ENCODE assay signal across 8 cellular contexts in genomic region chr1:26111530-26112406, GRCh38. TPM values are rescaled to one million over a fixed set of nuclear protein-coding genes. Genes with fewer than 3 reads are reported as not detected.
A peak's percentile ranks its signal among the peaks of the same experiment; 100 is the strongest.
DNase-seq lines count a peak whose midpoint lies in the region; ATAC-seq, FAIRE-seq and TF ChIP-seq lines count a peak whose summit lies in the region.

TSS of gene PDIK1L (plus strand) at chr1:26111824. CDS start at chr1:26114309, 2,485 bp downstream.

- peaks cover 31% of the 10 kb centered on the region for H3K4me1 ChIP-seq in Loucy (ENCODE audit: insufficient read depth, low read length, poor library complexity, severe bottlenecking)
- peaks cover 15% of the 10 kb centered on the region for H3K4me1 ChIP-seq in RWPE2 (ENCODE audit: insufficient read depth, poor library complexity, severe bottlenecking)

- peaks cover 12% of the 10 kb centered on the region for H3K4me1 Mint-ChIP-seq in activated T-helper 17 cell treated with anti-CD3 and anti-CD28 coated beads, Interleukin-2, amount 50 U/mL, for 72 hours
- peaks cover 14 to 17% of the 10 kb centered on the region in 2 donors for H3K4me1 Mint-ChIP-seq in natural killer cell treated with Interleukin-12 subunit alpha and Interleukin-12 subunit beta and Interleukin-15 and Interleukin-18, amount 100 ng/mL, for 72 hours (ENCODE audit: low read depth in 2 of 2)

- DNase-seq in Daoy (ENCODE audit: low read depth) (peak; percentile 97), H54 (ENCODE audit: insufficient read length, low spot score) (peak; percentile 74), RWPE2 (ENCODE audit: low spot score) (peak; percentile 92), fibroblast of mammary gland (ENCODE audit: low read depth) (peak; percentile 94)
- peak; percentile 95 for DNase-seq in natural killer cell treated with Interleukin-12 subunit alpha and Interleukin-12 subunit beta and Interleukin-15 and Interleukin-18, amount 100 ng/mL, for 72 hours (ENCODE audit: low spot score)
- peak; percentile 89 to 95 (median 91) for DNase-seq in stimulated activated naive CD4-positive, alpha-beta T cell (lab: John Stamatoyannopoulos, UW)

- H3K9me2 ChIP-seq in Loucy (replicated peaks; ENCODE audit: low read depth, low read length), result no peaks in the 10 kb centered on the region

- peak within 1 kb of the TSS; percentile 99 for H3K4me2 ChIP-seq in Loucy (ENCODE audit: low read depth, low read length, poor library complexity, severe bottlenecking)

- H3K79me2 ChIP-seq in Loucy (ENCODE audit: insufficient read depth, low read length), result peaks cover 62% of the 10 kb centered on the region

- H3F3A ChIP-seq in Loucy (ENCODE audit: low read depth), result no peaks in the 10 kb centered on the region

- H3K4me3 Mint-ChIP-seq in activated T-helper 17 cell treated with anti-CD3 and anti-CD28 coated beads, Interleukin-2, amount 50 U/mL, for 72 hours, result peak within 1 kb of the TSS; percentile 91
- peak within 1 kb of the TSS; percentile 86 for H3K4me3 Mint-ChIP-seq in natural killer cell treated with Interleukin-12 subunit alpha and Interleukin-12 subunit beta and Interleukin-15 and Interleukin-18, amount 100 ng/mL, for 72 hours

- no peaks in the 10 kb centered on the region for H3K9me3 Mint-ChIP-seq in activated T-helper 17 cell treated with anti-CD3 and anti-CD28 coated beads, Interleukin-2, amount 50 U/mL, for 72 hours
- H3K9me3 Mint-ChIP-seq in natural killer cell treated with Interleukin-12 subunit alpha and Interleukin-12 subunit beta and Interleukin-15 and Interleukin-18, amount 100 ng/mL, for 72 hours, result no peaks in the 10 kb centered on the region

- peak within 1 kb of the TSS; percentile 89 for H3K9ac ChIP-seq in Loucy (ENCODE audit: low read depth, low read length, poor library complexity, severe bottlenecking)

- H3K36me3 Mint-ChIP-seq in activated T-helper 17 cell treated with anti-CD3 and anti-CD28 coated beads, Interleukin-2, amount 50 U/mL, for 72 hours (ENCODE audit: low read depth), result peaks cover 29% of the 10 kb centered on the region
- H3K36me3 Mint-ChIP-seq in natural killer cell treated with Interleukin-12 subunit alpha and Interleukin-12 subunit beta and Interleukin-15 and Interleukin-18, amount 100 ng/mL, for 72 hours, result peaks cover 6% of the 10 kb centered on the region

- FAIRE-seq in H54 (lab: Jason Lieb, UNC), result no peak

- H4K20me1 ChIP-seq in Loucy (ENCODE audit: insufficient read depth, low read length, poor library complexity, severe bottlenecking), result peaks cover 9% of the 10 kb centered on the region

- TF ChIP-seq CTCF in Loucy (conservative IDR thresholded peaks at IDR 0.05; ENCODE audit: low read length) (no peak), RWPE2 (IDR thresholded peaks at IDR 0.05; ENCODE audit: poor library complexity, severe bottlenecking) (no peak), fibroblast of mammary gland (conservative IDR thresholded peaks at IDR 0.05; ENCODE audit: control insufficient read depth, insufficient read depth, low read depth, low read length) (no peak)

- peak; percentile 40 for TF ChIP-seq POLR2A in H54 (IDR thresholded peaks at IDR 0.05; ENCODE audit: low read depth, low read length)

- peak within 1 kb of the TSS; percentile 65 for H3K27ac ChIP-seq in RWPE2 (ENCODE audit: poor library complexity, severe bottlenecking)

- no peaks in the 10 kb centered on the region for H3K27me3 ChIP-seq in Loucy (ENCODE audit: insufficient read depth, low read length, poor library complexity, severe bottlenecking)
- no peaks in the 10 kb centered on the region for H3K27me3 ChIP-seq in RWPE2 (ENCODE audit: insufficient read depth, poor library complexity, severe bottlenecking)

- H3K9me3 ChIP-seq in Loucy (ENCODE audit: insufficient read depth, low read depth, low read length), result no peaks in the 10 kb centered on the region
- H3K9me3 ChIP-seq in RWPE2 (ENCODE audit: severe bottlenecking), result no peaks in the 10 kb centered on the region

- H3K4me3 ChIP-seq in Loucy (ENCODE audit: low read length, poor library complexity, severe bottlenecking) (peak within 1 kb of the TSS; percentile 85), RWPE2 (ENCODE audit: severe bottlenecking) (peak within 1 kb of the TSS; percentile 92), fibroblast of mammary gland (ENCODE audit: control insufficient read depth, low read depth, low read length) (peak within 1 kb of the TSS; percentile 93)

- no peaks in the 10 kb centered on the region for H3K27me3 Mint-ChIP-seq in activated T-helper 17 cell treated with anti-CD3 and anti-CD28 coated beads, Interleukin-2, amount 50 U/mL, for 72 hours
- H3K27me3 Mint-ChIP-seq in natural killer cell treated with Interleukin-12 subunit alpha and Interleukin-12 subunit beta and Interleukin-15 and Interleukin-18, amount 100 ng/mL, for 72 hours, result no peaks in the 10 kb centered on the region

- H2AFZ ChIP-seq in Loucy (ENCODE audit: low read length), result peak within 1 kb of the TSS; percentile 84

- peak within 1 kb of the TSS; percentile 92 for H3K27ac Mint-ChIP-seq in activated T-helper 17 cell treated with anti-CD3 and anti-CD28 coated beads, Interleukin-2, amount 50 U/mL, for 72 hours
- H3K27ac Mint-ChIP-seq in natural killer cell treated with Interleukin-12 subunit alpha and Interleukin-12 subunit beta and Interleukin-15 and Interleukin-18, amount 100 ng/mL, for 72 hours, result peak within 1 kb of the TSS; percentile 50 to 88

- H3K36me3 ChIP-seq in Loucy (ENCODE audit: insufficient read depth, low read length) (peaks cover 13% of the 10 kb centered on the region; the same call in 1 of the 2 replicates), RWPE2 (ENCODE audit: low read depth) (peaks cover 18% of the 10 kb centered on the region)

- peak; percentile 84 for ATAC-seq in RWPE2 (ENCODE audit: low read depth)
- peak; percentile 84 for ATAC-seq in activated T-helper 17 cell treated with anti-CD3 and anti-CD28 coated beads, Interleukin-2, amount 50 U/mL, for 72 hours (replicated peaks)
- peak; percentile 94 for ATAC-seq in natural killer cell treated with Interleukin-12 subunit alpha and Interleukin-12 subunit beta and Interleukin-15 and Interleukin-18, amount 100 ng/mL, for 72 hours

RNA-seq across cellular contexts. Expression of gene PDIK1L, which starts in this region (rescaled TPM):
- total RNA-seq in Daoy (2014; rRNA removed; shearing (Covaris generic)), result 9.4 and 12.2 TPM in 2 replicates
- 10 to 100 TPM; 11.2 to 12.3 TPM for total RNA-seq in activated T-helper 17 cell treated with anti-CD3 and anti-CD28 coated beads, Interleukin-2, amount 50 U/mL, for 72 hours
- 1 to 10 TPM; 8.8 to 9.0 TPM for total RNA-seq in natural killer cell treated with Interleukin-12 subunit alpha and Interleukin-12 subunit beta and Interleukin-15 and Interleukin-18, amount 100 ng/mL, for 72 hours

Comparison
In these comparisons a context has a peak if more than half of its experiments do, and no peak if none do; other contexts are left out.
1. Peak in every context shown above with its lines: DNase-seq, ATAC-seq, H3K4me3 ChIP-seq and H3K27ac ChIP-seq.